Comparison of ENCODE assay signal across 27 cellular contexts in genomic region chr2:180101846-180102245, GRCh38.
"Had no signal": no experiment of that assay in that cellular context is flagged by ENCODE, and none has a peak within 500 bp of the region (broad histone marks: within the 10 kb centered on the region; RNA-seq: fewer than 3 reads in every experiment).

No MANE protein-coding gene starts in this region.

- H3K4me2 ChIP-seq: KMS-11, PC-9 had no signal

- H3K9ac ChIP-seq: KMS-11 had no signal

- ATAC-seq: activated CD8-positive, alpha-beta T cell treated with anti-CD3 and anti-CD28 coated beads for 36 hours; Right ventricle myocardium inferior had no signal

- H3K9me3 Mint-ChIP-seq: activated CD4-positive, alpha-beta T cell treated with anti-CD3 and anti-CD28 coated beads, Interleukin-2, amount 10 ng/mL, durations not matched to agents 24 days and 14 days; activated CD8-positive, alpha-beta T cell treated with anti-CD3 and anti-CD28 coated beads for 36 hours; activated naive CD4-positive, alpha-beta T cell treated with anti-CD3 and anti-CD28 coated beads, Interleukin-2, amount 50 U/mL, for 24 hours; activated naive CD8-positive, alpha-beta T cell treated with anti-CD3 and anti-CD28 coated beads, Interleukin-2, amount 10 ng/mL, durations not matched to agents 7 days and 5 days; activated T-cell treated with anti-CD3 and anti-CD28 coated beads, Interleukin-2, amount 50 U/mL, for 24 hours; activated T-helper 2 cell treated with anti-CD3 and anti-CD28 coated beads, Interferon-gamma antibody, Interleukin-2, Interleukin-4, amounts not matched to agents 10 μg/mL and 5 μg/mL and 100 μg/mL, durations not matched to agents 14 hours and 24 hours and 36 hours; brain had no signal

- H3K4me3 ChIP-seq: adrenal gland, PC-9 had no signal

- H3K4me1 Mint-ChIP-seq: activated CD4-positive, alpha-beta T cell treated with anti-CD3 and anti-CD28 coated beads, Interleukin-2, amount 10 ng/mL, durations not matched to agents 24 days and 14 days; activated naive CD4-positive, alpha-beta T cell treated with anti-CD3 and anti-CD28 coated beads, Interleukin-2, amount 50 U/mL, for 24 hours; activated naive CD8-positive, alpha-beta T cell treated with anti-CD3 and anti-CD28 coated beads, Interleukin-2, amount 10 ng/mL, durations not matched to agents 7 days and 5 days; brain had no signal

- H3K4me1 ChIP-seq: adrenal gland had no signal

- H3K36me3 Mint-ChIP-seq: activated naive CD4-positive, alpha-beta T cell treated with anti-CD3 and anti-CD28 coated beads, Interleukin-2, amount 50 U/mL, for 24 hours; activated naive CD8-positive, alpha-beta T cell treated with anti-CD3 and anti-CD28 coated beads, Interleukin-2, amount 10 ng/mL, durations not matched to agents 7 days and 5 days; brain had no signal

- H3K27ac Mint-ChIP-seq: activated CD4-positive, alpha-beta T cell treated with anti-CD3 and anti-CD28 coated beads, Interleukin-2, amount 10 ng/mL, durations not matched to agents 24 days and 14 days; activated CD8-positive, alpha-beta T cell treated with anti-CD3 and anti-CD28 coated beads for 36 hours; activated naive CD4-positive, alpha-beta T cell treated with anti-CD3 and anti-CD28 coated beads, Interleukin-2, amount 50 U/mL, for 24 hours; activated naive CD8-positive, alpha-beta T cell treated with anti-CD3 and anti-CD28 coated beads, Interleukin-2, amount 10 ng/mL, durations not matched to agents 7 days and 5 days; activated T-cell treated with anti-CD3 and anti-CD28 coated beads, Interleukin-2, amount 50 U/mL, for 24 hours; activated T-helper 2 cell treated with anti-CD3 and anti-CD28 coated beads, Interferon-gamma antibody, Interleukin-2, Interleukin-4, amounts not matched to agents 10 μg/mL and 5 μg/mL and 100 μg/mL, durations not matched to agents 14 hours and 24 hours and 36 hours; brain had no signal

- H3K27ac ChIP-seq: adrenal gland, KMS-11, PC-9, RWPE1 had no signal

- H3K9me3 ChIP-seq: adrenal gland had no signal

- H3K27me3 ChIP-seq: adrenal gland had no signal

- H3K36me3 ChIP-seq: adrenal gland had no signal

- DNase-seq: activated CD4-positive, alpha-beta T cell treated with anti-CD3 and anti-CD28 coated beads, Interleukin-2, amount 10 ng/mL, durations not matched to agents 24 days and 14 days; activated CD4-positive, alpha-beta T cell treated with anti-CD3 and anti-CD28 coated beads, Interleukin-2, amount 50 U/mL, for 4 hours; activated CD8-positive, alpha-beta T cell treated with anti-CD3 and anti-CD28 coated beads for 36 hours; activated gamma-delta T cell; activated naive CD4-positive, alpha-beta T cell treated with Interleukin-2 at 50 U/mL for 16 hours; activated naive CD8-positive, alpha-beta T cell treated with anti-CD3 and anti-CD28 coated beads, Interleukin-2, amount 10 ng/mL, durations not matched to agents 7 days and 5 days; activated T-cell treated with anti-CD3 and anti-CD28 coated beads, Interleukin-2, amount 50 U/mL, for 24 hours; adrenal gland; caudate nucleus; cerebellar nuclear complex; NCI-H1105; NCI-H1417 treated with DMSO at 0.1 percent for 48 hours; NCI-H187 treated with DMSO at 0.1 percent for 48 hours; NCI-H2081; NCI-H345; NCI-H524 treated with DMSO at 0.1 percent for 48 hours; NK-92 treated with Interleukin-12 subunit alpha and Interleukin-12 subunit beta, amount 100 ng/mL, for 24 hours; PC-9; SIG-M5; SW 1271; T1000 had no signal

- H3K4me3 Mint-ChIP-seq: activated CD4-positive, alpha-beta T cell treated with anti-CD3 and anti-CD28 coated beads, Interleukin-2, amount 10 ng/mL, durations not matched to agents 24 days and 14 days; activated CD8-positive, alpha-beta T cell treated with anti-CD3 and anti-CD28 coated beads for 36 hours; activated naive CD4-positive, alpha-beta T cell treated with anti-CD3 and anti-CD28 coated beads, Interleukin-2, amount 50 U/mL, for 24 hours; activated naive CD8-positive, alpha-beta T cell treated with anti-CD3 and anti-CD28 coated beads, Interleukin-2, amount 10 ng/mL, durations not matched to agents 7 days and 5 days; activated T-cell treated with anti-CD3 and anti-CD28 coated beads, Interleukin-2, amount 50 U/mL, for 24 hours; brain had no signal
